ENCODE assay signal across 8 cellular contexts in genomic region chr4:30720021-30720655, GRCh38. TPM values are rescaled to one million over a fixed set of nuclear protein-coding genes. Genes with fewer than 3 reads are reported as not detected.
DNase-seq lines count a peak whose midpoint lies in the region; FAIRE-seq and TF ChIP-seq lines count a peak whose summit lies in the region.

TSS of gene PCDH7 (plus strand) at chr4:30720369. CDS start at chr4:30721423, 1,054 bp downstream.

- H3K27ac ChIP-seq in colonic mucosa, result peak within 1 kb of the TSS; percentile 62
- peak within 1 kb of the TSS; percentile 21 for H3K27ac ChIP-seq in smooth muscle cell (ENCODE audit: low read depth)

- peak within 1 kb of the TSS; percentile 87 for H2AFZ ChIP-seq in smooth muscle cell (ENCODE audit: low read depth)

- peaks cover 4% of the 10 kb centered on the region for H3F3A ChIP-seq in smooth muscle cell (ENCODE audit: low read depth)

- 2% methylated on average over 40 of the region's 43 CpGs for WGBS in smooth muscle cell (ENCODE audit: low lambda C conversion rate)

- H3K4me2 ChIP-seq in smooth muscle cell, result peak within 1 kb of the TSS; percentile 91

- peaks cover 20% of the 10 kb centered on the region for H3K4me1 Mint-ChIP-seq in T-helper 1 cell treated with Interleukin-12 subunit alpha and Interleukin-12 subunit beta and Interleukin-4 antibody, amounts not matched to agents 30 μg/mL and 1 μg/mL, for 36 hours (ENCODE audit: low read depth)

- H3K9me3 ChIP-seq in colonic mucosa (no peaks in the 10 kb centered on the region), smooth muscle cell (replicated peaks; ENCODE audit: low read depth) (no peaks in the 10 kb centered on the region)

- H3K36me3 ChIP-seq in colonic mucosa, result no peaks in the 10 kb centered on the region
- H3K36me3 ChIP-seq in smooth muscle cell (ENCODE audit: low read depth), result no peaks in the 10 kb centered on the region

- H3K27me3 Mint-ChIP-seq in T-helper 1 cell treated with Interleukin-12 subunit alpha and Interleukin-12 subunit beta and Interleukin-4 antibody, amounts not matched to agents 30 μg/mL and 1 μg/mL, for 36 hours (ENCODE audit: low read depth), result peaks cover 67% of the 10 kb centered on the region

- H4K20me1 ChIP-seq in smooth muscle cell (ENCODE audit: low read depth), result peaks cover 28% of the 10 kb centered on the region

- H3K9ac ChIP-seq in colonic mucosa (ENCODE audit: low read depth in 2 of 2, low read length in 2 of 2), result peak within 1 kb of the TSS; percentile 52 to 63
- H3K9ac ChIP-seq in smooth muscle cell (ENCODE audit: low read depth), result peak within 1 kb of the TSS; percentile 47

- FAIRE-seq in GM12891 (lab: Jason Lieb, UNC), result no peak

- H3K4me3 ChIP-seq in colonic mucosa, result peak within 1 kb of the TSS; percentile 32
- peak within 1 kb of the TSS; percentile 69 for H3K4me3 ChIP-seq in smooth muscle cell

- no peak for TF ChIP-seq POLR2A in GM12891 (IDR thresholded peaks at IDR 0.05; ENCODE audit: low read depth, low read length)

- peak within 1 kb of the TSS; percentile 82 for H3K27ac Mint-ChIP-seq in T-helper 1 cell treated with Interleukin-12 subunit alpha and Interleukin-12 subunit beta and Interleukin-4 antibody, amounts not matched to agents 30 μg/mL and 1 μg/mL, for 36 hours

- H3K4me1 ChIP-seq in colonic mucosa (peaks cover 5% of the 10 kb centered on the region), smooth muscle cell (ENCODE audit: low read depth) (peaks cover 19% of the 10 kb centered on the region)

- peaks cover 35% of the 10 kb centered on the region for H3K79me2 ChIP-seq in smooth muscle cell (ENCODE audit: low read depth)

- DNase-seq in T-helper 1 cell, result no peak
- DNase-seq in NCI-H510A treated with DMSO at 0.1 percent for 48 hours (lab: John Stamatoyannopoulos, UW), result peak; percentile 51
- peak; percentile 30 for DNase-seq in colonic mucosa
- DNase-seq in kidney tubule cell (ENCODE audit: low spot score), result peak; percentile 42
- no peak for DNase-seq in smooth muscle cell (lab: John Stamatoyannopoulos, UW; ENCODE audit: unreplicated experiment)
- no peak for DNase-seq in cortex of kidney (lab: John Stamatoyannopoulos, UW)
- no peak for DNase-seq in GM12891 (ENCODE audit: insufficient read length, low spot score)

- H3K9me3 Mint-ChIP-seq in T-helper 1 cell treated with Interleukin-12 subunit alpha and Interleukin-12 subunit beta and Interleukin-4 antibody, amounts not matched to agents 30 μg/mL and 1 μg/mL, for 36 hours, result peaks cover 11% of the 10 kb centered on the region

- H3K4me3 Mint-ChIP-seq in T-helper 1 cell treated with Interleukin-12 subunit alpha and Interleukin-12 subunit beta and Interleukin-4 antibody, amounts not matched to agents 30 μg/mL and 1 μg/mL, for 36 hours, result peak within 1 kb of the TSS; percentile 64

- H3K27me3 ChIP-seq in colonic mucosa (peaks cover 53% of the 10 kb centered on the region), smooth muscle cell (ENCODE audit: low read depth) (no peaks in the 10 kb centered on the region)

- intact Hi-C loops in colonic mucosa (cut with DNase I), result no loop called here

- H3K36me3 Mint-ChIP-seq in T-helper 1 cell treated with Interleukin-12 subunit alpha and Interleukin-12 subunit beta and Interleukin-4 antibody, amounts not matched to agents 30 μg/mL and 1 μg/mL, for 36 hours (ENCODE audit: low read depth), result peaks cover 4% of the 10 kb centered on the region

- no peak for TF ChIP-seq CTCF in colonic mucosa (IDR thresholded peaks at IDR 0.05)
- TF ChIP-seq CTCF in smooth muscle cell (IDR thresholded peaks at IDR 0.05; ENCODE audit: borderline replicate concordance, insufficient read depth, poor library complexity, severe bottlenecking), result no peak

TF ChIP-seq in GM12891, 5 proteins besides CTCF, POLR2A, EP300 and RAD21:
- TF ChIP-seq TAF1 (IDR thresholded peaks at IDR 0.05; ENCODE audit: low read depth, low read length), result no peak
- no peak for TF ChIP-seq POU2F2 (IDR thresholded peaks at IDR 0.05; ENCODE audit: low read depth, low read length)
- TF ChIP-seq POLR2AphosphoS5 (IDR thresholded peaks at IDR 0.05; ENCODE audit: low read depth, low read length), result no peak
- no peak for TF ChIP-seq SPI1 (IDR thresholded peaks at IDR 0.05; ENCODE audit: low read depth, low read length)
- TF ChIP-seq PAX5 (IDR thresholded peaks at IDR 0.05; ENCODE audit: insufficient read depth, low read length, severe bottlenecking), result no peak

RNA-seq across cellular contexts. Expression of gene PCDH7, which starts in this region (rescaled TPM):
- total RNA-seq in colonic mucosa (10 to 100 TPM in 1 of 2 donors, 1 to 10 TPM in 1; 4.7 to 18.0 TPM), smooth muscle cell (35.5 and 35.7 TPM in 2 replicates)
- polyA plus RNA-seq in smooth muscle cell, result 12.3 and 25.5 TPM in 2 replicates
- polyA plus RNA-seq in GM12891 (2012; ENCODE audit: low read depth, missing spikeins), result not detected

Comparison
In these comparisons a context has a peak if more than half of its experiments do, and no peak if none do; other contexts are left out.
1. DNase-seq: peak in NCI-H510A treated with DMSO at 0.1 percent for 48 hours (single experiment), colonic mucosa (single experiment) and kidney tubule cell (single experiment); none in T-helper 1 cell (0 of 5), smooth muscle cell (single experiment), cortex of kidney (single experiment) and GM12891 (single experiment).